In genomic region chr21:41167348-41168342, GRCh38 we compare ENCODE assay signal across 8 cellular contexts. TPM values are rescaled to one million over a fixed set of nuclear protein-coding genes. Genes with fewer than 3 reads are reported as not detected.
DNase-seq lines count a peak whose midpoint lies in the region; ATAC-seq, FAIRE-seq and TF ChIP-seq lines count a peak whose summit lies in the region.

BACE2 (plus strand) TSS chr21:41168160; CDS start chr21:41168264, 104 bp downstream.

- 0 out of 2 replicates have a peak, but pooled peaks cover 4% of the 10 kb centered on the region for H3F3A ChIP-seq in Loucy (ENCODE audit: low read depth)

- TF ChIP-seq EP300 in H1 (IDR thresholded peaks at IDR 0.05; ENCODE audit: borderline replicate concordance in 1 of 2, low read depth in 2 of 2, low read length in 2 of 2): peak in 1 of 2 experiments; percentile 39; a peak in 1 of 3 replicates

- H3K56ac ChIP-seq in H1 (replicated peaks; ENCODE audit: insufficient read length, low read depth, low read length): no peak within 1 kb of the TSS

- CTCF ChIA-PET in H1 (lab: Charles Lee; ENCODE audit: partially characterized antibody): interaction anchor here (0.9 to 7.0 kb wide), 14 partner anchors 8 to 200 kb away, joined by 3 to 81 read pairs (median 4); no protein-coding TSS in a partner anchor

- POLR2A ChIA-PET in H1 (lab: Charles Lee; ENCODE audit: partially characterized antibody): no interaction called here

- peak; percentile 4 to 43; a peak in 3 of 4 replicates for TF ChIP-seq RAD21 in H1 (IDR thresholded peaks at IDR 0.05 in 1 of 2, conservative IDR thresholded peaks at IDR 0.05 in 1 of 2; ENCODE audit: low read depth in 2 of 2, low read length in 2 of 2)

- no peak within 1 kb of the TSS for H4K5ac ChIP-seq in H1 (ENCODE audit: insufficient read length, low read depth, low read length)

- 3% methylated on average over 66 of the region's 111 CpGs; no CpG with 5 or more reads in 1 of the 2 experiments for WGBS in H1 (ENCODE audit: extremely low coverage in 1 of 2, insufficient coverage in 1 of 2, insufficient read length in 1 of 2, insufficient replicate concordance in 2 of 2, low coverage in 1 of 2, low lambda C conversion rate in 2 of 2, missing lambda C conversion rate in 1 of 2), 2 experiments

- ATAC-seq in lower lobe of right lung: peak; percentile 92
- ATAC-seq in HG02642 (IDR thresholded peaks at IDR 0.05; ENCODE audit: poor library complexity, unreplicated experiment): no peak

- H3K36me3 ChIP-seq in Loucy (ENCODE audit: insufficient read depth, low read length): no peaks in the 10 kb centered on the region
- no peaks in the 10 kb centered on the region for H3K36me3 ChIP-seq in H1 (ENCODE audit: control insufficient read depth in 2 of 4, insufficient read depth in 4 of 4, low read length in 3 of 4)
- H3K36me3 ChIP-seq in lower lobe of right lung: no peaks in the 10 kb centered on the region

- H3K27me3 ChIP-seq in Loucy (ENCODE audit: insufficient read depth, low read length, poor library complexity, severe bottlenecking) (no peaks in the 10 kb centered on the region), H1 (replicated peaks in 1 of 4; ENCODE audit: control insufficient read depth in 3 of 4, extremely low read depth in 1 of 4, insufficient read depth in 3 of 4, low read length in 3 of 4) (peaks cover 0 to 31% (median 22%) of the 10 kb centered on the region in 4 experiments; a peak in 6 of 7 replicates), lower lobe of right lung (ENCODE audit: low read depth) (no peaks in the 10 kb centered on the region)

- H2BK12ac ChIP-seq in H1 (ENCODE audit: low read depth, low read length): no peak within 1 kb of the TSS

- H2BK120ac ChIP-seq in H1 (replicated peaks; ENCODE audit: low read depth, low read length): no peak within 1 kb of the TSS

- no peak within 1 kb of the TSS for H2AK5ac ChIP-seq in H1 (ENCODE audit: low read depth, low read length)

- no peak within 1 kb of the TSS for H4K91ac ChIP-seq in H1 (replicated peaks; ENCODE audit: insufficient read length, low read length)

- H4K20me1 ChIP-seq in Loucy (ENCODE audit: insufficient read depth, low read length, poor library complexity, severe bottlenecking): peaks cover 8% of the 10 kb centered on the region
- H4K20me1 ChIP-seq in H1 (replicated peaks in 1 of 2; ENCODE audit: control insufficient read depth in 1 of 2, insufficient read depth in 2 of 2, low read length in 2 of 2): peaks cover 0 to 4% of the 10 kb centered on the region in 2 experiments

- H3K79me2 ChIP-seq in Loucy (ENCODE audit: insufficient read depth, low read length) (peaks cover 18% of the 10 kb centered on the region; the same call in 1 of the 2 replicates), H1 (ENCODE audit: control insufficient read depth in 1 of 2, insufficient read depth in 2 of 2, low read length in 2 of 2) (no peaks in the 10 kb centered on the region)

- H3K9me3 ChIP-seq in Loucy (ENCODE audit: insufficient read depth, low read depth, low read length) (no peaks in the 10 kb centered on the region), H1 (ENCODE audit: insufficient read depth in 2 of 2, low read depth in 1 of 2, low read length in 1 of 2) (no peaks in the 10 kb centered on the region), lower lobe of right lung (no peaks in the 10 kb centered on the region)

- H3K4me1 ChIP-seq in Loucy (ENCODE audit: insufficient read depth, low read length, poor library complexity, severe bottlenecking): peaks cover 37% of the 10 kb centered on the region
- peaks cover 0 to 7% (median 4%) of the 10 kb centered on the region in 4 experiments; a peak in 4 of 7 replicates for H3K4me1 ChIP-seq in H1 (replicated peaks in 1 of 4; ENCODE audit: control insufficient read depth in 3 of 4, insufficient read depth in 4 of 4, low read length in 3 of 4)
- H3K4me1 ChIP-seq in lower lobe of right lung: no peaks in the 10 kb centered on the region

- TF ChIP-seq CTCF in Loucy (conservative IDR thresholded peaks at IDR 0.05; ENCODE audit: low read length) (peak; percentile 61), H1 (IDR thresholded peaks at IDR 0.05; ENCODE audit: control extremely low read depth in 1 of 3, insufficient read depth in 1 of 3, low read depth in 1 of 3, low read length in 3 of 3) (peak; percentile 50 to 66 (median 52)), lower lobe of right lung (IDR thresholded peaks at IDR 0.05) (peak; percentile 50)

- peaks cover 12% of the 10 kb centered on the region; the same call in 1 of the 2 replicates for H3K23me2 ChIP-seq in H1 (ENCODE audit: low read depth, low read length)

- no peak within 1 kb of the TSS for H2BK5ac ChIP-seq in H1 (ENCODE audit: low read depth, low read length)

- H3K9ac ChIP-seq in Loucy (ENCODE audit: low read depth, low read length, poor library complexity, severe bottlenecking) (peak within 1 kb of the TSS; percentile 74), H1 (replicated peaks in 1 of 4; ENCODE audit: extremely low read depth in 1 of 4, low read depth in 3 of 4, low read length in 3 of 4) (peak within 1 kb of the TSS in 3 of 4 experiments; percentile 20 to 66 (median 39); a peak in 1 of 7 replicates)

- no peaks in the 10 kb centered on the region for H3K79me1 ChIP-seq in H1 (ENCODE audit: low read depth, low read length)

- H3K23ac ChIP-seq in H1 (ENCODE audit: insufficient read length): no peak within 1 kb of the TSS

- no peak within 1 kb of the TSS; the same call in 1 of the 2 replicates for H3K18ac ChIP-seq in H1 (ENCODE audit: extremely low read depth, low read length)

- DNase-seq in SIG-M5 treated with dmso at 0.1 percent for 504 hours (lab: John Stamatoyannopoulos, UW; ENCODE audit: unreplicated experiment): peak; percentile 39
- DNase-seq in SIG-M5 (lab: John Stamatoyannopoulos, UW): no peak
- DNase-seq in activated CD4-positive, alpha-beta T cell treated with anti-CD3 and anti-CD28 coated beads, Interleukin-2, amount 50 U/mL, for 1 hour: peak; percentile 13
- DNase-seq in H1 (ENCODE audit: low read depth in 1 of 2, low spot score in 2 of 2): peak in 1 of 2 experiments; percentile 84
- peak; percentile 79 for DNase-seq in lower lobe of right lung
- peak; percentile 19 to 47 for DNase-seq in stimulated activated CD4-positive, alpha-beta T cell treated with anti-CD3 and anti-CD28 coated beads, Interleukin-4, amount 100 ng/mL, for 48 hours (ENCODE audit: low read depth in 2 of 2)

- H2AFZ ChIP-seq in Loucy (ENCODE audit: low read length) (peak within 1 kb of the TSS; percentile 89), H1 (ENCODE audit: low read length) (no peak within 1 kb of the TSS; the same call in 1 of the 2 replicates)

- H2BK15ac ChIP-seq in H1 (ENCODE audit: low read length): no peak within 1 kb of the TSS

- H3K4me2 ChIP-seq in Loucy (ENCODE audit: low read depth, low read length, poor library complexity, severe bottlenecking) (peak within 1 kb of the TSS; percentile 92), H1 (ENCODE audit: insufficient read depth in 1 of 2, low read depth in 2 of 2, low read length in 2 of 2) (peak within 1 kb of the TSS; percentile 70 to 83)

- intact Hi-C loops in lower lobe of right lung (cut with DNase I): no loop called here

- peak within 1 kb of the TSS; percentile 35; the same call in 1 of the 2 replicates for H4K8ac ChIP-seq in H1 (ENCODE audit: extremely low read depth, insufficient read depth, low read length)

- H3K4me3 ChIP-seq in Loucy (ENCODE audit: low read length, poor library complexity, severe bottlenecking): peak within 1 kb of the TSS; percentile 82
- peak within 1 kb of the TSS; percentile 56 to 96 (median 66) for H3K4me3 ChIP-seq in H1 (ENCODE audit: extremely low read depth in 1 of 4, insufficient read depth in 2 of 4, low read depth in 3 of 4, low read length in 4 of 4)
- H3K4me3 ChIP-seq in lower lobe of right lung: peak within 1 kb of the TSS; percentile 75

- H3K4ac ChIP-seq in H1 (replicated peaks; ENCODE audit: insufficient read length, low read depth, low read length): no peak within 1 kb of the TSS

- H2BK20ac ChIP-seq in H1 (ENCODE audit: low read length): no peak within 1 kb of the TSS

- no peaks in the 10 kb centered on the region for H3K9me2 ChIP-seq in Loucy (replicated peaks; ENCODE audit: low read depth, low read length)

- H3K27ac ChIP-seq in H1 (ENCODE audit: low read depth, low read length): no peak within 1 kb of the TSS
- peak within 1 kb of the TSS; percentile 85 for H3K27ac ChIP-seq in lower lobe of right lung

- H3K14ac ChIP-seq in H1 (ENCODE audit: insufficient read length): no peak within 1 kb of the TSS

- no peak for TF ChIP-seq POLR2A in H1 (IDR thresholded peaks at IDR 0.05; ENCODE audit: control extremely low read depth in 1 of 2, low read depth in 2 of 2, low read length in 2 of 2)

- no peak for FAIRE-seq in H1 (lab: Jason Lieb, UNC)

TF ChIP-seq in H1, 55 proteins besides CTCF, POLR2A, EP300 and RAD21 (continues in another document):
- TF ChIP-seq E2F6 (IDR thresholded peaks at IDR 0.05) (peak; percentile 63), KDM4A (IDR thresholded peaks at IDR 0.05; ENCODE audit: low read depth, low read length, severe bottlenecking) (peak; percentile 83), SP4 (IDR thresholded peaks at IDR 0.05; ENCODE audit: low read length) (no peak), SIN3A (conservative IDR thresholded peaks at IDR 0.05 in 1 of 2, IDR thresholded peaks at IDR 0.05 in 1 of 2; ENCODE audit: low read depth in 1 of 2, low read length in 2 of 2) (peak in 1 of 2 experiments; percentile 56; a peak in 1 of 4 replicates), TEAD4 (IDR thresholded peaks at IDR 0.05; ENCODE audit: low read depth, low read length) (no peak), SIX5 (IDR thresholded peaks at IDR 0.05; ENCODE audit: low read depth, low read length) (no peak), HDAC6 (IDR thresholded peaks at IDR 0.05; ENCODE audit: low read depth, low read length) (no peak), ASH2L (IDR thresholded peaks at IDR 0.05; ENCODE audit: low read length) (peak; percentile 28), TCF12 (IDR thresholded peaks at IDR 0.05; ENCODE audit: low read depth, low read length) (no peak), FOSL1 (IDR thresholded peaks at IDR 0.05; ENCODE audit: insufficient read depth, low read depth, low read length) (no peak)

RNA-seq across cellular contexts. Expression of gene BACE2, which starts in this region (rescaled TPM):
- 8.1 and 9.9 TPM in 2 replicates for total RNA-seq in H1 (2021; fragmentation: NEBNext Ultra II Directional; extraction: Animal tissue kit (Norgen Biotek cat#: 25700))
- 10.9 and 12.2 TPM in 2 replicates for polyA plus RNA-seq in H1 (2011; rRNA removed)
- 8.9 TPM for polyA plus RNA-seq in H1 (2011; cell fraction: cytosol; rRNA removed)
- 10.9 TPM for polyA plus RNA-seq in H1 (2011; cell fraction: nucleus; rRNA removed)
- 8.6 to 10.5 TPM (median 9.6 TPM) in 4 replicates for polyA plus RNA-seq in H1 (2012, experiment 1 of 2)
- 8.1 TPM for polyA plus RNA-seq in H1 (2012, experiment 2 of 2)
- polyA plus RNA-seq in H1 (2013, experiment 1 of 2): 12.5 TPM
- 13.6 TPM for polyA plus RNA-seq in H1 (2013, experiment 2 of 2)
- polyA minus RNA-seq in H1 (2011; rRNA and poly(A)+ RNA removed): 11.9 and 13.3 TPM in 2 replicates
- 7.4 TPM for polyA minus RNA-seq in H1 (2011; cell fraction: cytosol; rRNA and poly(A)+ RNA removed)
- polyA minus RNA-seq in H1 (2011; cell fraction: nucleus; rRNA and poly(A)+ RNA removed): 6.3 TPM
- 20.8 TPM for total RNA-seq in lower lobe of right lung
